Comparison of ENCODE assay signal across 7 cellular contexts in genomic region chr6:13103169-13103568, GRCh38.
"Had no signal": no experiment of that assay in that cellular context is flagged by ENCODE, and none has a peak within 500 bp of the region (broad histone marks: within the 10 kb centered on the region; RNA-seq: fewer than 3 reads in every experiment).

No MANE protein-coding gene starts in this region.

- H2AFZ ChIP-seq: GM23338 had no signal

- H3K4me3 Mint-ChIP-seq: GM23338, IgD-negative memory B cell had no signal

- DNase-seq: H7, KG1 had no signal

- H3K27ac ChIP-seq: HL-60 had no signal

- H3K4me3 ChIP-seq: GM23338, HAP-1 had no signal

- H3K36me3 ChIP-seq: HAP-1 had no signal

- H3K4me1 Mint-ChIP-seq: IgD-negative memory B cell had no signal

- ATAC-seq: GM23338, HCT116 had no signal

- H3K4me2 ChIP-seq: GM23338 had no signal

- H3K9me3 Mint-ChIP-seq: GM23338, IgD-negative memory B cell had no signal

- H3K4me1 ChIP-seq: HAP-1 had no signal

- H3K9me3 ChIP-seq: HAP-1 had no signal

- H3K27ac Mint-ChIP-seq: GM23338, IgD-negative memory B cell had no signal
